Comparison of ENCODE assay signal across 26 cellular contexts in genomic region chr12:46020768-46021167, GRCh38.
"Had no signal": no experiment of that assay in that cellular context is flagged by ENCODE, and none has a peak within 500 bp of the region (broad histone marks: within the 10 kb centered on the region; RNA-seq: fewer than 3 reads in every experiment).

No MANE protein-coding gene starts in this region.

- FAIRE-seq: keratinocyte had no signal

- H3K27ac Mint-ChIP-seq: memory B cell; natural killer cell; stimulated activated naive CD8-positive, alpha-beta T cell treated with anti-CD3 and anti-CD28 coated beads, Interleukin-15, amount 100 ng/mL, for 72 hours had no signal

- H3K9me3 ChIP-seq: neutrophil, pancreas, vagina had no signal

- H3K4me2 ChIP-seq: smooth muscle cell had no signal

- H3K4me3 ChIP-seq: dorsolateral prefrontal cortex, gastrocnemius medialis, lung, pancreas, smooth muscle cell, suprapubic skin, transverse colon, vagina had no signal

- H3K27me3 ChIP-seq: dorsolateral prefrontal cortex, gastrocnemius medialis, neutrophil, pancreas, suprapubic skin, transverse colon, vagina had no signal

- H3K4me3 Mint-ChIP-seq: memory B cell; natural killer cell; neural crest cell; stimulated activated naive CD8-positive, alpha-beta T cell treated with anti-CD3 and anti-CD28 coated beads, Interleukin-15, amount 100 ng/mL, for 72 hours had no signal

- H3K4me1 Mint-ChIP-seq: memory B cell; natural killer cell; neural crest cell; stimulated activated naive CD8-positive, alpha-beta T cell treated with anti-CD3 and anti-CD28 coated beads, Interleukin-15, amount 100 ng/mL, for 72 hours had no signal

- H3K4me1 ChIP-seq: gastrocnemius medialis, pancreas, suprapubic skin, transverse colon, vagina had no signal

- H3K27ac ChIP-seq: dorsolateral prefrontal cortex, epithelial cell of prostate, gastrocnemius medialis, neutrophil, pancreas, suprapubic skin, transverse colon, vagina had no signal

- ATAC-seq: esophagus mucosa; gastrocnemius medialis; left lobe of liver; natural killer cell; pancreas; sciatic nerve; stimulated activated naive CD8-positive, alpha-beta T cell treated with anti-CD3 and anti-CD28 coated beads, Interleukin-15, amount 100 ng/mL, for 72 hours had no signal

- DNase-seq: dorsolateral prefrontal cortex; effector CD4-positive, alpha-beta T cell; foreskin fibroblast; gastrocnemius medialis; head of caudate nucleus; natural killer cell; pancreas; stimulated activated CD4-positive, alpha-beta T cell treated with anti-CD3 and anti-CD28 coated beads, Interleukin-12 subunit alpha, Interleukin-12 subunit beta, amount 100 ng/mL, for 4 hours; stimulated activated CD4-positive, alpha-beta T cell treated with anti-CD3 and anti-CD28 coated beads, Interleukin-1b, Interleukin-23, amount 100 ng/mL, for 48 hours; stimulated activated CD4-positive, alpha-beta T cell treated with anti-CD3 and anti-CD28 coated beads, Interleukin-4, amount 100 ng/mL, for 1 hour; stimulated activated CD8-positive, alpha-beta memory T cell treated with anti-CD3 and anti-CD28 coated beads, Interleukin-4, amount 100 ng/mL, for 48 hours; stimulated activated naive CD4-positive, alpha-beta T cell; stimulated activated naive CD8-positive, alpha-beta T cell treated with anti-CD3 and anti-CD28 coated beads, Interleukin-15, amount 100 ng/mL, for 72 hours; transverse colon had no signal

- H3K36me3 ChIP-seq: gastrocnemius medialis, neutrophil, pancreas, suprapubic skin, transverse colon, vagina had no signal
